15 cellular contexts compared by ENCODE assay signal in the genomic region with DNA sequence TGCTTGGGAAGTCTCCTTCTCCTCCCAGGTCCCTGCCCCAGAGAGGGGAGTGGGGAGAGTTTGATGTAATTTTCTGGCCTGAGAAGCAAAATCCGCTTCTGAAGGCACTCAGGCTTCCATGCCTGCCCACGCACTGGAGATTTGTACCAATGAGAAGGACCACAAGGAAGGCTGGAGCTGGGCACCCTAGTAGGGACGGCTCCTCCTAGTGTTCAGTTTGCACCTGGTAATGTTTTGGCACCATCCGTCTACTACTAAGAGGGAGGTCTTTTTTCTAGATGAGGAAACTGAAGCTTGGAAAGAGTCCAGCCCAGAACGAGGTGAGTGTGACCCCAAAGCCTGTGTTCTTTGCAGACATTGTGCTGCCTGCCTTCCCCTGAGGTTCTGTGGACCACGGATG.
A peak's percentile ranks its signal among the peaks of the same experiment; 100 is the strongest.
DNase-seq lines count a peak whose midpoint lies in the region; ATAC-seq and TF ChIP-seq lines count a peak whose summit lies in the region.
"Had no signal": no experiment of that assay in that cellular context is flagged by ENCODE, and none has a peak within 500 bp of the region (broad histone marks: within the 10 kb centered on the region; RNA-seq: fewer than 3 reads in every experiment).

No MANE protein-coding gene starts in this region.

- no peak overlapping the region for H3K27ac ChIP-seq in endodermal cell (ENCODE audit: low read depth, low read length)
- H3K27ac ChIP-seq: spleen, uterus had no signal

- no peak overlapping the region for H3K4me3 Mint-ChIP-seq in endodermal cell
- H3K4me3 Mint-ChIP-seq: CD4-positive, CD25-positive, alpha-beta regulatory T cell; nephron had no signal

- 73 to 80% methylated on average over 5 to 6 of the region's 6 CpGs for WGBS in endodermal cell (ENCODE audit: insufficient coverage in 1 of 2, insufficient read length in 1 of 2), 2 experiments

- peak; percentile 43 for TF ChIP-seq CTCF in GM12873 (IDR thresholded peaks at IDR 0.05; ENCODE audit: insufficient read depth, low read depth, low read length, missing control alignments)
- TF ChIP-seq CTCF in endodermal cell (conservative IDR thresholded peaks at IDR 0.05) = peak; percentile 74

- H3K27me3 ChIP-seq in endodermal cell (ENCODE audit: control insufficient read depth, insufficient read depth, low read length, poor library complexity, severe bottlenecking) = no peaks in the 10 kb centered on the region
- H3K27me3 ChIP-seq: uterus had no signal

- no peaks in the 10 kb centered on the region for H3K9me3 ChIP-seq in endodermal cell (ENCODE audit: control insufficient read depth, low read length)
- H3K9me3 ChIP-seq: spleen, uterus had no signal

- no peak overlapping the region for H3K27ac Mint-ChIP-seq in endodermal cell
- H3K27ac Mint-ChIP-seq: CD4-positive, CD25-positive, alpha-beta regulatory T cell; nephron had no signal

- H3K4me3 ChIP-seq in endodermal cell (ENCODE audit: low read length) = no peak overlapping the region
- H3K4me3 ChIP-seq: spleen, uterus had no signal

- DNase-seq in ACHN (peak; percentile 16), NCI-H146 treated with DMSO at 0.1 percent for 48 hours (lab: John Stamatoyannopoulos, UW; ENCODE audit: unreplicated experiment) (peak; percentile 35), endodermal cell (peak; percentile 74), NCI-H2029 (lab: John Stamatoyannopoulos, UW) (no peak)
- DNase-seq: activated CD4-positive, alpha-beta T cell treated with anti-CD3 and anti-CD28 coated beads for 48 hours; activated effector memory CD4-positive, alpha-beta T cell treated with Interleukin-2 at 50 U/mL for 16 hours; caudate nucleus; CD4-positive, CD25-positive, alpha-beta regulatory T cell; spleen; uterus had no signal

- no peaks in the 10 kb centered on the region for H3K36me3 Mint-ChIP-seq in endodermal cell (ENCODE audit: low read depth)
- H3K36me3 Mint-ChIP-seq: CD4-positive, CD25-positive, alpha-beta regulatory T cell had no signal

- no peak for ATAC-seq in GM21447 (IDR thresholded peaks at IDR 0.05; ENCODE audit: unreplicated experiment)
- ATAC-seq in GM21367 (IDR thresholded peaks at IDR 0.05; ENCODE audit: unreplicated experiment) = no peak
- ATAC-seq in GM21619 (IDR thresholded peaks at IDR 0.05; ENCODE audit: unreplicated experiment) = no peak

- H3K4me1 ChIP-seq in endodermal cell (ENCODE audit: control insufficient read depth, insufficient read depth, low read length) = peaks cover 4% of the 10 kb centered on the region
- H3K4me1 ChIP-seq: spleen, uterus had no signal

- H3K9me3 Mint-ChIP-seq in endodermal cell = peaks cover 5% of the 10 kb centered on the region
- H3K9me3 Mint-ChIP-seq: CD4-positive, CD25-positive, alpha-beta regulatory T cell had no signal

- peaks cover 17% of the 10 kb centered on the region for H3K27me3 Mint-ChIP-seq in endodermal cell (ENCODE audit: insufficient read depth)

- no peaks in the 10 kb centered on the region for H3K36me3 ChIP-seq in endodermal cell (ENCODE audit: control insufficient read depth, insufficient read depth, low read length)
- H3K36me3 ChIP-seq: spleen, uterus had no signal

- H3K9ac ChIP-seq in endodermal cell (ENCODE audit: extremely low read depth, low read length, poor library complexity, severe bottlenecking) = no peak overlapping the region

- H3K4me1 Mint-ChIP-seq in endodermal cell = peaks cover 6% of the 10 kb centered on the region
- H3K4me1 Mint-ChIP-seq: CD4-positive, CD25-positive, alpha-beta regulatory T cell had no signal

- in situ Hi-C loops in ACHN (cut with HindIII; ENCODE audit: low pct_ligation_motif_present, low pct_unique_long_range_greater_than_20kb, low sequenced_read_pairs) = no loop called here
